8 cellular contexts compared by ENCODE assay signal in genomic region chr3:111668912-111669488, GRCh38. TPM values are rescaled to one million over a fixed set of nuclear protein-coding genes. Genes with fewer than 3 reads are reported as not detected.
DNase-seq lines count a peak whose midpoint lies in the region; ATAC-seq, FAIRE-seq and TF ChIP-seq lines count a peak whose summit lies in the region.

No MANE protein-coding gene starts in this region.

- WGBS in transverse colon (ENCODE audit: low coverage in 1 of 2), 2 donors, result 19 to 25% methylated on average over 4 to 5 of the region's 5 CpGs

- no peak overlapping the region for H3K4me3 ChIP-seq in Jurkat, Clone E6-1 (ENCODE audit: low read length)
- no peak overlapping the region for H3K4me3 ChIP-seq in OCI-LY3 (ENCODE audit: low read length)
- no peak overlapping the region for H3K4me3 ChIP-seq in cardiac fibroblast (replicated peaks in 1 of 2; ENCODE audit: low read depth in 2 of 2, low read length in 2 of 2)
- H3K4me3 ChIP-seq in transverse colon, result no peak overlapping the region

- intact Hi-C loops in transverse colon (cut with DNase I; ENCODE audit: low total_unique reads), result no loop called here

- no peak overlapping the region for H3K27ac ChIP-seq in OCI-LY3 (ENCODE audit: low read length)
- no peak overlapping the region for H3K27ac ChIP-seq in transverse colon

- H3K79me2 ChIP-seq in OCI-LY3 (ENCODE audit: low read length), result no peaks in the 10 kb centered on the region

- ATAC-seq in GM21360 (IDR thresholded peaks at IDR 0.05; ENCODE audit: unreplicated experiment), result peak; percentile 61

- H3K27me3 ChIP-seq in OCI-LY3 (ENCODE audit: low read depth, low read length) (no peaks in the 10 kb centered on the region), transverse colon (no peaks in the 10 kb centered on the region)

- no peaks in the 10 kb centered on the region for H4K20me1 ChIP-seq in OCI-LY3 (ENCODE audit: insufficient read depth, low read length)

- H3K36me3 ChIP-seq in OCI-LY3 (replicated peaks; ENCODE audit: low read depth, low read length), result no peaks in the 10 kb centered on the region
- no peaks in the 10 kb centered on the region for H3K36me3 ChIP-seq in transverse colon

- TF ChIP-seq EP300 in transverse colon (IDR thresholded peaks at IDR 0.05; ENCODE audit: low read depth), result no peak

- DNase-seq in D721Med (ENCODE audit: insufficient read length, low spot score) (no peak), cardiac fibroblast (ENCODE audit: low read depth in 2 of 2) (peak; percentile 78 to 80), left kidney (ENCODE audit: low read depth, low spot score) (peak; percentile 70), transverse colon (no peak), 8988T (no peak)
- peak; percentile 51 for DNase-seq in Jurkat, Clone E6-1 (ENCODE audit: low read depth, low spot score)

- TF ChIP-seq POLR2A in transverse colon (IDR thresholded peaks at IDR 0.05), result no peak

- H3K9ac ChIP-seq in OCI-LY3 (ENCODE audit: low read length), result no peak overlapping the region

- no peaks in the 10 kb centered on the region for H3K9me3 ChIP-seq in OCI-LY3 (ENCODE audit: insufficient read depth, low read length)
- no peaks in the 10 kb centered on the region for H3K9me3 ChIP-seq in transverse colon

- TF ChIP-seq CTCF in D721Med (IDR thresholded peaks at IDR 0.05; ENCODE audit: insufficient read depth, missing control alignments) (peak; percentile 96), OCI-LY3 (IDR thresholded peaks at IDR 0.05; ENCODE audit: low read depth, low read length) (peak; percentile 88), cardiac fibroblast (IDR thresholded peaks at IDR 0.05; ENCODE audit: low read depth, low read length) (peak; percentile 72), transverse colon (IDR thresholded peaks at IDR 0.05) (peak; percentile 72 to 90 (median 78))

- peaks cover 32% of the 10 kb centered on the region for H3K4me1 ChIP-seq in OCI-LY3 (ENCODE audit: low read length)
- peaks cover 0 to 25% (median 5%) of the 10 kb centered on the region in 4 donors for H3K4me1 ChIP-seq in transverse colon

- peak; percentile 93 for FAIRE-seq in D721Med (lab: Jason Lieb, UNC)

- no peak overlapping the region for H3K4me2 ChIP-seq in OCI-LY3 (ENCODE audit: low read length)

- in situ Hi-C loops in transverse colon (cut with MboI; ENCODE audit: low pct_ligation_motif_present in 1 of 4, low pct_unique_long_range_greater_than_20kb in 1 of 4, low sequenced_read_pairs in 3 of 4), result no loop called here

- no peak overlapping the region; the same call in 1 of the 2 replicates for H2AFZ ChIP-seq in OCI-LY3 (ENCODE audit: low read depth, low read length)

RNA-seq across cellular contexts. Expression of gene PLCXD2, which starts 5.5 kb away (rescaled TPM):
- polyA plus RNA-seq in Jurkat, Clone E6-1 (2012; ENCODE audit: insufficient read depth, insufficient read length), result 1.6 TPM
- 1 to 10 TPM; 4.0 to 9.4 (median 5.3) TPM for total RNA-seq in transverse colon

Comparison
In these comparisons a context has a peak if more than half of its experiments do, and no peak if none do; other contexts are left out.
1. DNase-seq: peak in Jurkat, Clone E6-1 (single experiment), cardiac fibroblast (2 of 2) and left kidney (single experiment); none in D721Med (single experiment), transverse colon (single experiment) and 8988T (single experiment).
2. Peak in every context shown above with its lines, with median percentiles within 50 percentile points of each other: CTCF ChIP-seq.